In genomic region chr17:7078711-7079110, GRCh38 we compare ENCODE assay signal across 15 cellular contexts. TPM values are rescaled to one million over a fixed set of nuclear protein-coding genes. Genes with fewer than 3 reads are reported as not detected.
A peak's percentile ranks its signal among the peaks of the same experiment; 100 is the strongest.
DNase-seq lines count a peak whose midpoint lies in the region; ATAC-seq and TF ChIP-seq lines count a peak whose summit lies in the region.
"Had no signal": no experiment of that assay in that cellular context is flagged by ENCODE, and none has a peak within 500 bp of the region (broad histone marks: within the 10 kb centered on the region; RNA-seq: fewer than 3 reads in every experiment).

No MANE protein-coding gene starts in this region.

- H3K4me3 Mint-ChIP-seq in activated CD4-positive, alpha-beta T cell treated with anti-CD3 and anti-CD28 coated beads for 36 hours: no peak overlapping the region
- no peak overlapping the region for H3K4me3 Mint-ChIP-seq in CD8-positive, alpha-beta T cell
- H3K4me3 Mint-ChIP-seq in activated T-helper 17 cell treated with anti-CD3 and anti-CD28 coated beads, Interleukin-2, amount 50 U/mL, for 72 hours: no peak overlapping the region
- H3K4me3 Mint-ChIP-seq: B cell; CD4-positive, alpha-beta T cell had no signal

- H4K91ac ChIP-seq in neuronal stem cell (ENCODE audit: low read depth, low read length, poor library complexity): no peak overlapping the region

- no peak overlapping the region for H2BK12ac ChIP-seq in neuronal stem cell (ENCODE audit: low read length)

- H3K23ac ChIP-seq in neuronal stem cell (ENCODE audit: low read depth, low read length, poor library complexity): no peak overlapping the region

- POLR2A ChIA-PET in activated CD4-positive, alpha-beta T cell treated with anti-CD3 and anti-CD28 coated beads for 36 hours (lab: Charles Lee): no interaction called here
- POLR2A ChIA-PET in CD8-positive, alpha-beta T cell (lab: Charles Lee): no interaction called here

- no peaks in the 10 kb centered on the region for H3K79me1 ChIP-seq in neuronal stem cell (ENCODE audit: low read depth, low read length)

- intact Hi-C loops in activated CD4-positive, alpha-beta T cell treated with anti-CD3 and anti-CD28 coated beads for 36 hours (cut with DNase I, micrococcal nuclease): no loop called here
- intact Hi-C loops in CD8-positive, alpha-beta T cell (cut with DNase I, micrococcal nuclease): no loop called here

- H3K27me3 ChIP-seq in CD8-positive, alpha-beta T cell (ENCODE audit: insufficient read depth, low read length): no peaks in the 10 kb centered on the region
- H3K27me3 ChIP-seq in neuronal stem cell (ENCODE audit: control insufficient read depth in 3 of 3, insufficient read depth in 3 of 3, low read depth in 1 of 3, low read length in 3 of 3): peaks cover 0 to 13% (median 0%) of the 10 kb centered on the region in 3 experiments
- H3K27me3 ChIP-seq in smooth muscle cell (ENCODE audit: low read depth): no peaks in the 10 kb centered on the region

- no peaks in the 10 kb centered on the region for H3K36me3 ChIP-seq in CD8-positive, alpha-beta T cell (ENCODE audit: insufficient read depth, low read length)
- H3K36me3 ChIP-seq in neuronal stem cell (replicated peaks in 1 of 2; ENCODE audit: control insufficient read depth in 2 of 2, insufficient read depth in 2 of 2, low read length in 2 of 2) (no peaks in the 10 kb centered on the region), smooth muscle cell (ENCODE audit: low read depth) (no peaks in the 10 kb centered on the region)

- DNase-seq in activated CD4-positive, alpha-beta T cell treated with anti-CD3 and anti-CD28 coated beads for 36 hours: no peak
- no peak for DNase-seq in activated CD4-positive, alpha-beta T cell treated with anti-CD3 and anti-CD28 coated beads for 4 hours
- DNase-seq in CD8-positive, alpha-beta T cell: no peak
- DNase-seq in neuronal stem cell (ENCODE audit: low spot score): no peak
- DNase-seq in HT-29 (ENCODE audit: low spot score): no peak
- DNase-seq in smooth muscle cell (lab: John Stamatoyannopoulos, UW; ENCODE audit: unreplicated experiment): no peak
- DNase-seq in activated CD4-positive, CD25-positive, alpha-beta regulatory T cell (lab: John Stamatoyannopoulos, UW): no peak
- DNase-seq: 8988T; C1 segment of cervical spinal cord; CD4-positive, alpha-beta T cell; DMS79; GM23248 had no signal

- peaks cover 14% of the 10 kb centered on the region for H3K4me1 Mint-ChIP-seq in activated CD4-positive, alpha-beta T cell treated with anti-CD3 and anti-CD28 coated beads for 36 hours
- peaks cover 23% of the 10 kb centered on the region for H3K4me1 Mint-ChIP-seq in CD8-positive, alpha-beta T cell (ENCODE audit: low read depth)
- peaks cover 16% of the 10 kb centered on the region for H3K4me1 Mint-ChIP-seq in activated T-helper 17 cell treated with anti-CD3 and anti-CD28 coated beads, Interleukin-2, amount 50 U/mL, for 72 hours

- no peaks in the 10 kb centered on the region for H3K9me3 Mint-ChIP-seq in activated CD4-positive, alpha-beta T cell treated with anti-CD3 and anti-CD28 coated beads for 36 hours (ENCODE audit: low read depth)
- H3K9me3 Mint-ChIP-seq in CD8-positive, alpha-beta T cell: no peaks in the 10 kb centered on the region
- H3K9me3 Mint-ChIP-seq in activated T-helper 17 cell treated with anti-CD3 and anti-CD28 coated beads, Interleukin-2, amount 50 U/mL, for 72 hours: no peaks in the 10 kb centered on the region
- H3K9me3 Mint-ChIP-seq: CD4-positive, alpha-beta T cell had no signal

- H3K36me3 Mint-ChIP-seq in activated CD4-positive, alpha-beta T cell treated with anti-CD3 and anti-CD28 coated beads for 36 hours (ENCODE audit: low read depth): no peaks in the 10 kb centered on the region
- H3K36me3 Mint-ChIP-seq in CD8-positive, alpha-beta T cell: no peaks in the 10 kb centered on the region
- H3K36me3 Mint-ChIP-seq in activated T-helper 17 cell treated with anti-CD3 and anti-CD28 coated beads, Interleukin-2, amount 50 U/mL, for 72 hours (ENCODE audit: low read depth): no peaks in the 10 kb centered on the region

- no peak overlapping the region for H3K4ac ChIP-seq in neuronal stem cell (ENCODE audit: low read length)

- no peak overlapping the region for H3K27ac ChIP-seq in CD8-positive, alpha-beta T cell (ENCODE audit: low read depth, low read length)
- H3K27ac ChIP-seq in neuronal stem cell (replicated peaks; ENCODE audit: low read length): no peak overlapping the region
- H3K27ac ChIP-seq in smooth muscle cell (ENCODE audit: low read depth): no peak overlapping the region
- H3K27ac ChIP-seq: GM23248 had no signal

- no peak for TF ChIP-seq CTCF in CD8-positive, alpha-beta T cell (IDR thresholded peaks at IDR 0.05)
- TF ChIP-seq CTCF in smooth muscle cell (IDR thresholded peaks at IDR 0.05; ENCODE audit: borderline replicate concordance, insufficient read depth, poor library complexity, severe bottlenecking): no peak

- no peak overlapping the region for H2BK15ac ChIP-seq in neuronal stem cell (ENCODE audit: low read length)

- no peak overlapping the region for H2BK5ac ChIP-seq in neuronal stem cell (ENCODE audit: low read length)

- H2AK5ac ChIP-seq in neuronal stem cell (ENCODE audit: low read depth, low read length): no peak overlapping the region

- H3K27ac Mint-ChIP-seq in activated CD4-positive, alpha-beta T cell treated with anti-CD3 and anti-CD28 coated beads for 36 hours: peak overlapping the region; percentile 3
- peak overlapping the region; percentile 16 for H3K27ac Mint-ChIP-seq in CD8-positive, alpha-beta T cell
- H3K27ac Mint-ChIP-seq in activated T-helper 17 cell treated with anti-CD3 and anti-CD28 coated beads, Interleukin-2, amount 50 U/mL, for 72 hours: peak overlapping the region; percentile 6
- H3K27ac Mint-ChIP-seq: B cell; CD4-positive, alpha-beta T cell had no signal

- H2AFZ ChIP-seq in neuronal stem cell (ENCODE audit: low read length): no peak overlapping the region
- H2AFZ ChIP-seq in smooth muscle cell (ENCODE audit: low read depth): no peak overlapping the region
- H2AFZ ChIP-seq: GM23248 had no signal

- no peaks in the 10 kb centered on the region for H3F3A ChIP-seq in smooth muscle cell (ENCODE audit: low read depth)

- no peak overlapping the region for H3K4me2 ChIP-seq in neuronal stem cell (ENCODE audit: insufficient read depth, low read length, poor library complexity, severe bottlenecking)
- H3K4me2 ChIP-seq in smooth muscle cell: no peak overlapping the region

- H3K79me2 ChIP-seq in smooth muscle cell (ENCODE audit: low read depth): no peaks in the 10 kb centered on the region

- no peak overlapping the region for H3K18ac ChIP-seq in neuronal stem cell (ENCODE audit: low read length)

- H3K14ac ChIP-seq in neuronal stem cell (ENCODE audit: low read length): no peak overlapping the region

- peaks cover 17% of the 10 kb centered on the region for H3K4me1 ChIP-seq in CD8-positive, alpha-beta T cell (ENCODE audit: insufficient read depth, low read length)
- H3K4me1 ChIP-seq in neuronal stem cell (ENCODE audit: control insufficient read depth in 2 of 2, insufficient read depth in 1 of 2, low read depth in 1 of 2, low read length in 2 of 2) (no peaks in the 10 kb centered on the region), smooth muscle cell (ENCODE audit: low read depth) (no peaks in the 10 kb centered on the region)

- peak overlapping the region; percentile 0 for H3K9ac ChIP-seq in neuronal stem cell (ENCODE audit: low read depth, low read length, poor library complexity)
- no peak overlapping the region for H3K9ac ChIP-seq in smooth muscle cell (ENCODE audit: low read depth)
- H3K9ac ChIP-seq: GM23248 had no signal

- H4K8ac ChIP-seq in neuronal stem cell (ENCODE audit: low read depth, low read length): no peak overlapping the region

- H3K9me3 ChIP-seq in CD8-positive, alpha-beta T cell (ENCODE audit: low read length): no peaks in the 10 kb centered on the region
- H3K9me3 ChIP-seq in neuronal stem cell (replicated peaks in 1 of 2; ENCODE audit: control insufficient read depth in 2 of 2, insufficient read depth in 1 of 2, low read depth in 1 of 2, low read length in 2 of 2) (no peaks in the 10 kb centered on the region), smooth muscle cell (replicated peaks; ENCODE audit: low read depth) (no peaks in the 10 kb centered on the region)

- H4K20me1 ChIP-seq in smooth muscle cell (ENCODE audit: low read depth): no peaks in the 10 kb centered on the region

- no peak overlapping the region for H2BK120ac ChIP-seq in neuronal stem cell (ENCODE audit: low read depth, low read length)

- H3K4me3 ChIP-seq in CD8-positive, alpha-beta T cell (ENCODE audit: low read depth, low read length): no peak overlapping the region
- H3K4me3 ChIP-seq in neuronal stem cell (ENCODE audit: low read length in 2 of 2) (no peak overlapping the region), smooth muscle cell (no peak overlapping the region)
- H3K4me3 ChIP-seq: GM23248 had no signal

- CTCF ChIA-PET in activated CD4-positive, alpha-beta T cell treated with anti-CD3 and anti-CD28 coated beads for 36 hours (lab: Charles Lee): interaction anchor here (1.0 kb wide), 1 partner anchor 55 kb away, joined by 3 read pairs; no protein-coding TSS in a partner anchor
- CTCF ChIA-PET in CD8-positive, alpha-beta T cell (lab: Charles Lee): interaction anchor here (1.1 kb wide), 1 partner anchor 27 kb away, joined by 3 read pairs; no protein-coding TSS in a partner anchor

- ATAC-seq in activated CD4-positive, alpha-beta T cell treated with anti-CD3 and anti-CD28 coated beads for 36 hours: no peak
- ATAC-seq in CD8-positive, alpha-beta T cell: no peak
- ATAC-seq in activated T-helper 17 cell treated with anti-CD3 and anti-CD28 coated beads, Interleukin-2, amount 50 U/mL, for 72 hours (replicated peaks): no peak

- H3K27me3 Mint-ChIP-seq in activated CD4-positive, alpha-beta T cell treated with anti-CD3 and anti-CD28 coated beads for 36 hours: no peaks in the 10 kb centered on the region
- H3K27me3 Mint-ChIP-seq in CD8-positive, alpha-beta T cell (ENCODE audit: low read depth): no peaks in the 10 kb centered on the region
- no peaks in the 10 kb centered on the region for H3K27me3 Mint-ChIP-seq in activated T-helper 17 cell treated with anti-CD3 and anti-CD28 coated beads, Interleukin-2, amount 50 U/mL, for 72 hours

- no CpG with 5 or more reads among the region's 10 CpGs for WGBS in neuronal stem cell (ENCODE audit: extremely low coverage in 2 of 2, insufficient read length in 2 of 2, insufficient replicate concordance in 1 of 2), 2 donors
- 92% methylated on average over 10 of the region's 10 CpGs for WGBS in smooth muscle cell (ENCODE audit: low lambda C conversion rate)

RNA-seq across cellular contexts. Expression of gene CLEC10A, which starts 1.3 kb away (rescaled TPM):
- total RNA-seq in activated CD4-positive, alpha-beta T cell treated with anti-CD3 and anti-CD28 coated beads for 36 hours: not detected
- not detected for total RNA-seq in CD8-positive, alpha-beta T cell
- total RNA-seq in activated T-helper 17 cell treated with anti-CD3 and anti-CD28 coated beads, Interleukin-2, amount 50 U/mL, for 72 hours: not detected
- not detected for polyA plus RNA-seq in neuronal stem cell (2013, experiment 1 of 2)
- polyA plus RNA-seq in neuronal stem cell (2013, experiment 2 of 2): not detected
- total RNA-seq in HT-29 (2014; rRNA removed; shearing (Covaris generic)): not detected in 2 replicates
- not detected in 2 replicates for total RNA-seq in smooth muscle cell
- polyA plus RNA-seq in smooth muscle cell: not detected in 2 replicates
- total RNA-seq: B cell, G401, GM23248 had no signal
- polyA plus RNA-seq: GM23248 had no signal

RNA-seq across cellular contexts. Expression of gene SLC16A11, which starts 34.8 kb away (rescaled TPM):
- 1 to 10 TPM; 1.2 to 1.5 TPM for total RNA-seq in activated CD4-positive, alpha-beta T cell treated with anti-CD3 and anti-CD28 coated beads for 36 hours
- total RNA-seq in CD8-positive, alpha-beta T cell: 1 to 10 TPM; 1.2 to 1.3 TPM
- total RNA-seq in activated T-helper 17 cell treated with anti-CD3 and anti-CD28 coated beads, Interleukin-2, amount 50 U/mL, for 72 hours: 1 to 10 TPM in 1 of 2 donors, under 1 TPM in 1; 0.63 to 3.5 TPM
- polyA plus RNA-seq in neuronal stem cell (2013, experiment 1 of 2): 0.04 TPM
- polyA plus RNA-seq in neuronal stem cell (2013, experiment 2 of 2): 0.03 TPM
- total RNA-seq in HT-29 (2014; rRNA removed; shearing (Covaris generic)): not detected in 2 replicates
- 0.36 TPM in 1 of 2 replicates, not detected in the other for total RNA-seq in smooth muscle cell
- 0.65 and 0.80 TPM in 2 replicates for polyA plus RNA-seq in smooth muscle cell
- total RNA-seq: G401, GM23248 had no signal

RNA-seq across cellular contexts. Expression of gene ASGR2, which starts 35.9 kb away (rescaled TPM):
- total RNA-seq in activated CD4-positive, alpha-beta T cell treated with anti-CD3 and anti-CD28 coated beads for 36 hours: not detected
- total RNA-seq in CD8-positive, alpha-beta T cell: not detected
- not detected for total RNA-seq in activated T-helper 17 cell treated with anti-CD3 and anti-CD28 coated beads, Interleukin-2, amount 50 U/mL, for 72 hours
- polyA plus RNA-seq in neuronal stem cell (2013, experiment 1 of 2): not detected
- 0.03 TPM for polyA plus RNA-seq in neuronal stem cell (2013, experiment 2 of 2)
- not detected in 2 replicates for total RNA-seq in HT-29 (2014; rRNA removed; shearing (Covaris generic))
- 0.22 TPM in 1 of 2 replicates, not detected in the other for total RNA-seq in smooth muscle cell
- polyA plus RNA-seq in smooth muscle cell: 0.15 and 0.50 TPM in 2 replicates
- total RNA-seq: B cell, G401, GM23248 had no signal
- polyA plus RNA-seq: GM23248 had no signal

RNA-seq across cellular contexts. Expression of gene SLC16A13, which starts 42.9 kb away (rescaled TPM):
- 1 to 10 TPM; 8.3 to 9.6 TPM for total RNA-seq in activated CD4-positive, alpha-beta T cell treated with anti-CD3 and anti-CD28 coated beads for 36 hours
- 1 to 10 TPM; 1.8 to 1.9 TPM for total RNA-seq in CD8-positive, alpha-beta T cell
- 10 to 100 TPM; 10.7 to 11.8 TPM for total RNA-seq in activated T-helper 17 cell treated with anti-CD3 and anti-CD28 coated beads, Interleukin-2, amount 50 U/mL, for 72 hours
- polyA plus RNA-seq in neuronal stem cell (2013, experiment 1 of 2): 3.0 TPM
- polyA plus RNA-seq in neuronal stem cell (2013, experiment 2 of 2): 3.4 TPM
- 0.16 and 0.28 TPM in 2 replicates for total RNA-seq in HT-29 (2014; rRNA removed; shearing (Covaris generic))
- 2.0 and 2.7 TPM in 2 replicates for total RNA-seq in smooth muscle cell
- 3.5 TPM in 2 replicates for polyA plus RNA-seq in smooth muscle cell
- total RNA-seq: GM23248 had no signal

RNA-seq across cellular contexts. Expression of gene BCL6B, which starts 55.9 kb away (rescaled TPM):
- total RNA-seq in activated CD4-positive, alpha-beta T cell treated with anti-CD3 and anti-CD28 coated beads for 36 hours: under 1 TPM; 0.27 to 0.46 TPM
- total RNA-seq in CD8-positive, alpha-beta T cell: not detected
- total RNA-seq in activated T-helper 17 cell treated with anti-CD3 and anti-CD28 coated beads, Interleukin-2, amount 50 U/mL, for 72 hours: 1 to 10 TPM in 1 of 2 donors, under 1 TPM in 1; 0.50 to 2.3 TPM
- polyA plus RNA-seq in neuronal stem cell (2013, experiment 1 of 2): 3.1 TPM
- 2.8 TPM for polyA plus RNA-seq in neuronal stem cell (2013, experiment 2 of 2)
- not detected in 2 replicates for total RNA-seq in HT-29 (2014; rRNA removed; shearing (Covaris generic))
- total RNA-seq in smooth muscle cell: 0.45 TPM in 1 of 2 replicates, not detected in the other
- not detected in 2 replicates for polyA plus RNA-seq in smooth muscle cell
- total RNA-seq: CD4-positive, alpha-beta T cell; G401; GM23248 had no signal
- polyA plus RNA-seq: GM23248 had no signal
